Comparison of ENCODE assay signal across 3 cellular contexts in the genomic region with DNA sequence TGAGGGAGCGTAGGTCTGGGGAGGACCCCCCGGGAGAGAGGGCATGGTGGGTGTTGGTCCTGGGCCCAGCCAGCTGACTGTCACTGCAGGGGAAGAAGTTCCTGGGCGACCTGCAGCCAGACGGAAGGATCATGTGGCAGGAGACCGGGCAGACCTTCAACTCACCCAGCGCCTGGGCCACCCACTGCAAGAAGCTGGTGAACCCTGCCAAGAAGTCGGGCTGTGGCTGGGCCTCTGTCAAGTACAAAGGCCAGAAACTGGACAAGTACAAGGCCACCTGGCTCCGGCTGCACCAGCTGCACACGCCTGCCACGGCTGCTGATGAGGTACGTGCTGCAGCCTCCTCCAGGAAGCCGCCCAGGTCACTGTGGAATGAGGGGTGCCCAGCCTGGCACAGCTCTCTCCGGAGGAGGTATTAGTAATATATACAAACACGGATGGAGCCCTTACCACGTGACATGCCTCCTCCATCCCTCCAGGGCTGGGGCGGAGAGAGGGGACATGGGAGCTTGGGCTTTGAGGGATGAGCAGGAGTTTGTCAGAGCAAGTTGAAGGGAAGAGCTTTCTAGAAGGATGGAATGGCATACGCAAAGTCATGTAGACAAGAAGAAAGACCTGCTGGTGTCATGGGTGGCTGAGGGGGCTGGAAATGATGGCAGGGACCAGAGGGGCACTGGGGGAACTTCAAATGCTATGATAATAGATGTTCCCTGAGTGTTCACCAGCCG.
TF ChIP-seq lines count a peak whose summit lies in the region.

No MANE protein-coding gene starts in this region.

TF ChIP-seq in SK-N-SH treated with all-trans-retinoic acid at 6 μM for 48 hours, 23 proteins besides CTCF, POLR2A, EP300 and RAD21:
- TF ChIP-seq ZFP3 (CRISPR knock-in tag; IDR thresholded peaks at IDR 0.05) (peak; percentile 99), ARNTL (CRISPR knock-in tag; IDR thresholded peaks at IDR 0.05; ENCODE audit: borderline replicate concordance, low read depth) (no peak), SNAI2 (CRISPR knock-in tag; IDR thresholded peaks at IDR 0.05) (no peak), ESRRG (CRISPR knock-in tag; IDR thresholded peaks at IDR 0.05) (no peak), GLIS3 (CRISPR knock-in tag; IDR thresholded peaks at IDR 0.05) (no peak)

TF ChIP-seq in SK-N-SH, 30 proteins besides CTCF, POLR2A, EP300 and RAD21:
- TF ChIP-seq GATA2 (CRISPR knock-in tag; IDR thresholded peaks at IDR 0.05) (no peak), USF2 (IDR thresholded peaks at IDR 0.05; ENCODE audit: borderline replicate concordance, low read depth, low read length) (no peak), MEF2A (IDR thresholded peaks at IDR 0.05; ENCODE audit: borderline replicate concordance, low read depth) (no peak), TAF1 (IDR thresholded peaks at IDR 0.05; ENCODE audit: borderline replicate concordance, low read depth, low read length) (no peak), POLR2AphosphoS5 (IDR thresholded peaks at IDR 0.05; ENCODE audit: low read depth, low read length) (no peak), MXI1 (IDR thresholded peaks at IDR 0.05; ENCODE audit: low read depth, low read length) (no peak), CHD2 (IDR thresholded peaks at IDR 0.05; ENCODE audit: low read length, partially characterized antibody) (no peak), FOXM1 (IDR thresholded peaks at IDR 0.05; ENCODE audit: low read depth) (no peak)
- TF ChIP-seq, protein P1, sequence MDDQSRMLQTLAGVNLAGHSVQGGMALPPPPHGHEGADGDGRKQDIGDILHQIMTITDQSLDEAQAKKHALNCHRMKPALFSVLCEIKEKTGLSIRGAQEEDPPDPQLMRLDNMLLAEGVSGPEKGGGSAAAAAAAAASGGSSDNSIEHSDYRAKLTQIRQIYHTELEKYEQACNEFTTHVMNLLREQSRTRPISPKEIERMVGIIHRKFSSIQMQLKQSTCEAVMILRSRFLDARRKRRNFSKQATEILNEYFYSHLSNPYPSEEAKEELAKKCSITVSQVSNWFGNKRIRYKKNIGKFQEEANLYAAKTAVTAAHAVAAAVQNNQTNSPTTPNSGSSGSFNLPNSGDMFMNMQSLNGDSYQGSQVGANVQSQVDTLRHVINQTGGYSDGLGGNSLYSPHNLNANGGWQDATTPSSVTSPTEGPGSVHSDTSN (IDR thresholded peaks at IDR 0.05): no peak
- TF ChIP-seq, protein P2, sequence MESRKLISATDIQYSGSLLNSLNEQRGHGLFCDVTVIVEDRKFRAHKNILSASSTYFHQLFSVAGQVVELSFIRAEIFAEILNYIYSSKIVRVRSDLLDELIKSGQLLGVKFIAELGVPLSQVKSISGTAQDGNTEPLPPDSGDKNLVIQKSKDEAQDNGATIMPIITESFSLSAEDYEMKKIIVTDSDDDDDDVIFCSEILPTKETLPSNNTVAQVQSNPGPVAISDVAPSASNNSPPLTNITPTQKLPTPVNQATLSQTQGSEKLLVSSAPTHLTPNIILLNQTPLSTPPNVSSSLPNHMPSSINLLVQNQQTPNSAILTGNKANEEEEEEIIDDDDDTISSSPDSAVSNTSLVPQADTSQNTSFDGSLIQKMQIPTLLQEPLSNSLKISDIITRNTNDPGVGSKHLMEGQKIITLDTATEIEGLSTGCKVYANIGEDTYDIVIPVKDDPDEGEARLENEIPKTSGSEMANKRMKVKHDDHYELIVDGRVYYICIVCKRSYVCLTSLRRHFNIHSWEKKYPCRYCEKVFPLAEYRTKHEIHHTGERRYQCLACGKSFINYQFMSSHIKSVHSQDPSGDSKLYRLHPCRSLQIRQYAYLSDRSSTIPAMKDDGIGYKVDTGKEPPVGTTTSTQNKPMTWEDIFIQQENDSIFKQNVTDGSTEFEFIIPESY (IDR thresholded peaks at IDR 0.05; ENCODE audit: borderline replicate concordance, low read depth): no peak
- TF ChIP-seq, protein P3, sequence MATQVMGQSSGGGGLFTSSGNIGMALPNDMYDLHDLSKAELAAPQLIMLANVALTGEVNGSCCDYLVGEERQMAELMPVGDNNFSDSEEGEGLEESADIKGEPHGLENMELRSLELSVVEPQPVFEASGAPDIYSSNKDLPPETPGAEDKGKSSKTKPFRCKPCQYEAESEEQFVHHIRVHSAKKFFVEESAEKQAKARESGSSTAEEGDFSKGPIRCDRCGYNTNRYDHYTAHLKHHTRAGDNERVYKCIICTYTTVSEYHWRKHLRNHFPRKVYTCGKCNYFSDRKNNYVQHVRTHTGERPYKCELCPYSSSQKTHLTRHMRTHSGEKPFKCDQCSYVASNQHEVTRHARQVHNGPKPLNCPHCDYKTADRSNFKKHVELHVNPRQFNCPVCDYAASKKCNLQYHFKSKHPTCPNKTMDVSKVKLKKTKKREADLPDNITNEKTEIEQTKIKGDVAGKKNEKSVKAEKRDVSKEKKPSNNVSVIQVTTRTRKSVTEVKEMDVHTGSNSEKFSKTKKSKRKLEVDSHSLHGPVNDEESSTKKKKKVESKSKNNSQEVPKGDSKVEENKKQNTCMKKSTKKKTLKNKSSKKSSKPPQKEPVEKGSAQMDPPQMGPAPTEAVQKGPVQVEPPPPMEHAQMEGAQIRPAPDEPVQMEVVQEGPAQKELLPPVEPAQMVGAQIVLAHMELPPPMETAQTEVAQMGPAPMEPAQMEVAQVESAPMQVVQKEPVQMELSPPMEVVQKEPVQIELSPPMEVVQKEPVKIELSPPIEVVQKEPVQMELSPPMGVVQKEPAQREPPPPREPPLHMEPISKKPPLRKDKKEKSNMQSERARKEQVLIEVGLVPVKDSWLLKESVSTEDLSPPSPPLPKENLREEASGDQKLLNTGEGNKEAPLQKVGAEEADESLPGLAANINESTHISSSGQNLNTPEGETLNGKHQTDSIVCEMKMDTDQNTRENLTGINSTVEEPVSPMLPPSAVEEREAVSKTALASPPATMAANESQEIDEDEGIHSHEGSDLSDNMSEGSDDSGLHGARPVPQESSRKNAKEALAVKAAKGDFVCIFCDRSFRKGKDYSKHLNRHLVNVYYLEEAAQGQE (IDR thresholded peaks at IDR 0.05; ENCODE audit: low read depth, low read length): no peak

TF ChIP-seq in HEK293, 187 proteins besides CTCF, POLR2A, EP300 and RAD21:
- no peak for TF ChIP-seq ZNF341 (tag by site-specific recombination; IDR thresholded peaks at IDR 0.05; ENCODE audit: low read depth)
- TF ChIP-seq ZFP3 (tag by site-specific recombination; IDR thresholded peaks at IDR 0.05; ENCODE audit: low read depth): peak; percentile 97
